ENCODE assay signal across 21 cellular contexts in genomic region chr7:130425798-130426197, GRCh38. TPM values are rescaled to one million over a fixed set of nuclear protein-coding genes. Genes with fewer than 3 reads are reported as not detected.
"Had no signal": no experiment of that assay in that cellular context is flagged by ENCODE, and none has a peak within 500 bp of the region (broad histone marks: within the 10 kb centered on the region; RNA-seq: fewer than 3 reads in every experiment).

No MANE protein-coding gene starts in this region.

- H3K4me1 Mint-ChIP-seq: naive B cell had no signal

- H3K27me3 Mint-ChIP-seq: activated CD8-positive, alpha-beta memory T cell treated with anti-CD3 and anti-CD28 coated beads, Interleukin-2, amount 10 ng/mL, durations not matched to agents 7 days and 5 days; naive B cell had no signal

- H3K4me3 Mint-ChIP-seq: activated CD8-positive, alpha-beta memory T cell treated with anti-CD3 and anti-CD28 coated beads, Interleukin-2, amount 10 ng/mL, durations not matched to agents 7 days and 5 days; naive B cell had no signal

- H3K27ac Mint-ChIP-seq: activated CD8-positive, alpha-beta memory T cell treated with anti-CD3 and anti-CD28 coated beads, Interleukin-2, amount 10 ng/mL, durations not matched to agents 7 days and 5 days; naive B cell had no signal

- DNase-seq: activated CD4-positive, alpha-beta T cell treated with anti-CD3 and anti-CD28 coated beads for 1 hour; activated CD8-positive, alpha-beta memory T cell treated with anti-CD3 and anti-CD28 coated beads, Interleukin-2, amount 10 ng/mL, durations not matched to agents 7 days and 5 days; activated naive CD4-positive, alpha-beta T cell; aorta; cortex of kidney; erythroblast; foreskin melanocyte; glutamatergic neuron; hippocampal formation; left cardiac atrium; mesenchymal stem cell; mucosa of descending colon; naive B cell; pancreas; right lobe of liver; small intestine; stimulated activated CD4-positive, alpha-beta T cell treated with anti-CD3 and anti-CD28 coated beads, Interleukin-15, amount 100 ng/mL, for 24 hours; stimulated activated CD4-positive, alpha-beta T cell treated with anti-CD3 and anti-CD28 coated beads, Interleukin-2, amount 100 ng/mL, for 48 hours; upper lobe of left lung; WERI-Rb-1 had no signal

- H3K9me3 Mint-ChIP-seq: naive B cell had no signal

- ATAC-seq: activated CD8-positive, alpha-beta memory T cell treated with anti-CD3 and anti-CD28 coated beads, Interleukin-2, amount 10 ng/mL, durations not matched to agents 7 days and 5 days; left cardiac atrium; mucosa of descending colon; pancreas had no signal

RNA-seq across cellular contexts. Expression of gene CPA1, which starts 45.5 kb away (rescaled TPM):
- total RNA-seq: activated CD8-positive, alpha-beta memory T cell treated with anti-CD3 and anti-CD28 coated beads, Interleukin-2, amount 10 ng/mL, durations not matched to agents 7 days and 5 days; mucosa of descending colon; pulmonary artery endothelial cell; right lobe of liver had no signal
